In the genomic region with DNA sequence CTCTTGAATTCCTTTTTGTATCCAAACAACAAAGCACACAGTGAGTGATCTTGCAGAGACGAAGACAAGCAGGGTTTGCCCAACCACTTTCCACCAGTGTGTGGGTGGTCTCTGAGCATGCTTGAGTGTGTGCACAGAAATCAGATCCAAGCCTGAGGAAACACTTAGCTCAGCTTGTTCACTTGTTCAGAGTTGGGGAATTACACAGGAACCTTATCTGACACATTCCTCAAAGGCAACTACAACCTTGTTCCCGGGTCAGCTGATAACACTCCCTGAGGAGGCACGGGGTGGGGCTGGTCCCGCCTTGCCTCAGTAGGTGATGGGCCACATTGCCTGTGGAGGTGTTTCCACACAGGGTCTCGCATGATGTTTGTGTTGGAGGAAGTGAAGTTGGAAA, we compare ENCODE assay signal across 15 cellular contexts.
"Had no signal": no experiment of that assay in that cellular context is flagged by ENCODE, and none has a peak within 500 bp of the region (broad histone marks: within the 10 kb centered on the region; RNA-seq: fewer than 3 reads in every experiment).

No MANE protein-coding gene starts in this region.

- H3K27me3 ChIP-seq: dorsolateral prefrontal cortex, gastroesophageal sphincter, heart right ventricle, tibial artery had no signal

- H3K27ac Mint-ChIP-seq: activated CD8-positive, alpha-beta memory T cell treated with anti-CD3 and anti-CD28 coated beads, Interleukin-2, amount 10 ng/mL, durations not matched to agents 7 days and 5 days; activated T-helper 2 cell treated with anti-CD3 and anti-CD28 coated beads, Interferon-gamma antibody, Interleukin-2, Interleukin-4, amounts not matched to agents 10 μg/mL and 5 μg/mL and 100 μg/mL, durations not matched to agents 14 hours and 24 hours and 36 hours; nephron progenitor cell; stimulated activated effector memory CD8-positive, alpha-beta T cell treated with anti-CD3 and anti-CD28 coated beads, Interleukin-12 subunit alpha, Interleukin-12 subunit beta, amount 100 ng/mL, for 72 hours had no signal

- H3K4me1 Mint-ChIP-seq: activated CD8-positive, alpha-beta memory T cell treated with anti-CD3 and anti-CD28 coated beads, Interleukin-2, amount 10 ng/mL, durations not matched to agents 7 days and 5 days; nephron progenitor cell; stimulated activated effector memory CD8-positive, alpha-beta T cell treated with anti-CD3 and anti-CD28 coated beads, Interleukin-12 subunit alpha, Interleukin-12 subunit beta, amount 100 ng/mL, for 72 hours had no signal

- H3K9me3 ChIP-seq: gastroesophageal sphincter, heart right ventricle, tibial artery had no signal

- H3K36me3 Mint-ChIP-seq: activated CD8-positive, alpha-beta memory T cell treated with anti-CD3 and anti-CD28 coated beads, Interleukin-2, amount 10 ng/mL, durations not matched to agents 7 days and 5 days; stimulated activated effector memory CD8-positive, alpha-beta T cell treated with anti-CD3 and anti-CD28 coated beads, Interleukin-12 subunit alpha, Interleukin-12 subunit beta, amount 100 ng/mL, for 72 hours had no signal

- ATAC-seq: activated CD8-positive, alpha-beta memory T cell treated with anti-CD3 and anti-CD28 coated beads, Interleukin-2, amount 10 ng/mL, durations not matched to agents 7 days and 5 days; gastroesophageal sphincter; left colon; stimulated activated effector memory CD8-positive, alpha-beta T cell treated with anti-CD3 and anti-CD28 coated beads, Interleukin-12 subunit alpha, Interleukin-12 subunit beta, amount 100 ng/mL, for 72 hours had no signal

- H3K36me3 ChIP-seq: tibial artery had no signal

- H3K27ac ChIP-seq: dorsolateral prefrontal cortex, gastroesophageal sphincter, heart right ventricle, tibial artery, VCaP had no signal

- H3K9me3 Mint-ChIP-seq: activated T-helper 2 cell treated with anti-CD3 and anti-CD28 coated beads, Interferon-gamma antibody, Interleukin-2, Interleukin-4, amounts not matched to agents 10 μg/mL and 5 μg/mL and 100 μg/mL, durations not matched to agents 14 hours and 24 hours and 36 hours; nephron progenitor cell; stimulated activated effector memory CD8-positive, alpha-beta T cell treated with anti-CD3 and anti-CD28 coated beads, Interleukin-12 subunit alpha, Interleukin-12 subunit beta, amount 100 ng/mL, for 72 hours had no signal

- H3K4me3 Mint-ChIP-seq: activated CD8-positive, alpha-beta memory T cell treated with anti-CD3 and anti-CD28 coated beads, Interleukin-2, amount 10 ng/mL, durations not matched to agents 7 days and 5 days; nephron progenitor cell; stimulated activated effector memory CD8-positive, alpha-beta T cell treated with anti-CD3 and anti-CD28 coated beads, Interleukin-12 subunit alpha, Interleukin-12 subunit beta, amount 100 ng/mL, for 72 hours had no signal

- H3K4me3 ChIP-seq: dorsolateral prefrontal cortex, gastroesophageal sphincter, heart right ventricle, tibial artery had no signal

- DNase-seq: activated CD4-positive, alpha-beta T cell treated with anti-CD3 and anti-CD28 coated beads for 1 hour; activated CD4-positive, alpha-beta T cell treated with anti-CD3 and anti-CD28 coated beads, Interleukin-2, amount 50 U/mL, for 48 hours; activated CD8-positive, alpha-beta memory T cell treated with anti-CD3 and anti-CD28 coated beads, Interleukin-2, amount 10 ng/mL, durations not matched to agents 7 days and 5 days; activated naive CD4-positive, alpha-beta T cell treated with anti-CD3 and anti-CD28 coated beads, Interleukin-2, amount 50 U/mL, for 16 hours; activated T-cell treated with anti-CD3 and anti-CD28 coated beads, Interleukin-2, amount 50 U/mL, for 1 hour; dorsolateral prefrontal cortex; erythroblast; heart right ventricle; left colon; nephron progenitor cell; tibial artery had no signal

- H3K4me1 ChIP-seq: gastroesophageal sphincter, heart right ventricle, tibial artery had no signal
